1 cellular context compared by ENCODE assay signal in genomic region chr1:50976111-50976889, GRCh38.
TF ChIP-seq lines count a peak whose summit lies in the region.

No MANE protein-coding gene starts in this region.

TF ChIP-seq in K562, 482 proteins besides CTCF, POLR2A, EP300 and RAD21 (continued from another document):
- TF ChIP-seq, protein P1, sequence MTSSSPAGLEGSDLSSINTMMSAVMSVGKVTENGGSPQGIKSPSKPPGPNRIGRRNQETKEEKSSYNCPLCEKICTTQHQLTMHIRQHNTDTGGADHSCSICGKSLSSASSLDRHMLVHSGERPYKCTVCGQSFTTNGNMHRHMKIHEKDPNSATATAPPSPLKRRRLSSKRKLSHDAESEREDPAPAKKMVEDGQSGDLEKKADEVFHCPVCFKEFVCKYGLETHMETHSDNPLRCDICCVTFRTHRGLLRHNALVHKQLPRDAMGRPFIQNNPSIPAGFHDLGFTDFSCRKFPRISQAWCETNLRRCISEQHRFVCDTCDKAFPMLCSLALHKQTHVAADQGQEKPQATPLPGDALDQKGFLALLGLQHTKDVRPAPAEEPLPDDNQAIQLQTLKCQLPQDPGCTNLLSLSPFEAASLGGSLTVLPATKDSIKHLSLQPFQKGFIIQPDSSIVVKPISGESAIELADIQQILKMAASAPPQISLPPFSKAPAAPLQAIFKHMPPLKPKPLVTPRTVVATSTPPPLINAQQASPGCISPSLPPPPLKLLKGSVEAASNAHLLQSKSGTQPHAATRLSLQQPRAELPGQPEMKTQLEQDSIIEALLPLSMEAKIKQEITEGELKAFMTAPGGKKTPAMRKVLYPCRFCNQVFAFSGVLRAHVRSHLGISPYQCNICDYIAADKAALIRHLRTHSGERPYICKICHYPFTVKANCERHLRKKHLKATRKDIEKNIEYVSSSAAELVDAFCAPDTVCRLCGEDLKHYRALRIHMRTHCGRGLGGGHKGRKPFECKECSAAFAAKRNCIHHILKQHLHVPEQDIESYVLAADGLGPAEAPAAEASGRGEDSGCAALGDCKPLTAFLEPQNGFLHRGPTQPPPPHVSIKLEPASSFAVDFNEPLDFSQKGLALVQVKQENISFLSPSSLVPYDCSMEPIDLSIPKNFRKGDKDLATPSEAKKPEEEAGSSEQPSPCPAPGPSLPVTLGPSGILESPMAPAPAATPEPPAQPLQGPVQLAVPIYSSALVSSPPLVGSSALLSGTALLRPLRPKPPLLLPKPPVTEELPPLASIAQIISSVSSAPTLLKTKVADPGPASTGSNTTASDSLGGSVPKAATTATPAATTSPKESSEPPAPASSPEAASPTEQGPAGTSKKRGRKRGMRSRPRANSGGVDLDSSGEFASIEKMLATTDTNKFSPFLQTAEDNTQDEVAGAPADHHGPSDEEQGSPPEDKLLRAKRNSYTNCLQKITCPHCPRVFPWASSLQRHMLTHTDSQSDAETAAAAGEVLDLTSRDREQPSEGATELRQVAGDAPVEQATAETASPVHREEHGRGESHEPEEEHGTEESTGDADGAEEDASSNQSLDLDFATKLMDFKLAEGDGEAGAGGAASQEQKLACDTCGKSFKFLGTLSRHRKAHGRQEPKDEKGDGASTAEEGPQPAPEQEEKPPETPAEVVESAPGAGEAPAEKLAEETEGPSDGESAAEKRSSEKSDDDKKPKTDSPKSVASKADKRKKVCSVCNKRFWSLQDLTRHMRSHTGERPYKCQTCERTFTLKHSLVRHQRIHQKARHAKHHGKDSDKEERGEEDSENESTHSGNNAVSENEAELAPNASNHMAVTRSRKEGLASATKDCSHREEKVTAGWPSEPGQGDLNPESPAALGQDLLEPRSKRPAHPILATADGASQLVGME (CRISPR knock-in tag; IDR thresholded peaks at IDR 0.05) = no peak
- no peak for TF ChIP-seq ELF1 (tag; IDR thresholded peaks at IDR 0.05)
- TF ChIP-seq ZNF24 (IDR thresholded peaks at IDR 0.05) = peak; percentile 73
- no peak for TF ChIP-seq ELF2 (CRISPR knock-in tag; IDR thresholded peaks at IDR 0.05)
- TF ChIP-seq NBN (IDR thresholded peaks at IDR 0.05; ENCODE audit: low read depth) = 0 out of 2 replicates have a peak, but pooled peaks have one; percentile 27
- TF ChIP-seq FOXJ3 (CRISPR knock-in tag; IDR thresholded peaks at IDR 0.05) = no peak
- TF ChIP-seq HBP1 (CRISPR knock-in tag; IDR thresholded peaks at IDR 0.05) = no peak
- 0 out of 2 replicates have a peak, but pooled peaks have one; percentile 77 for TF ChIP-seq ZBED1 (IDR thresholded peaks at IDR 0.05)
- TF ChIP-seq ZFP36 (IDR thresholded peaks at IDR 0.05; ENCODE audit: low read depth, low read length, partially characterized antibody) = no peak
- TF ChIP-seq YY1 (IDR thresholded peaks at IDR 0.05; ENCODE audit: borderline replicate concordance in 1 of 3, control insufficient read depth in 1 of 3, extremely low read depth in 1 of 3, insufficient read depth in 3 of 3, insufficient read length in 1 of 3, insufficient replicate concordance in 2 of 3, low read depth in 1 of 3, low read length in 2 of 3) = no peak
- TF ChIP-seq SAFB (IDR thresholded peaks at IDR 0.05; ENCODE audit: borderline replicate concordance, low read depth, low read length) = no peak
- no peak for TF ChIP-seq NCOA1 (IDR thresholded peaks at IDR 0.05; ENCODE audit: low read depth)
- no peak for TF ChIP-seq ZNF444 (CRISPR knock-in tag; IDR thresholded peaks at IDR 0.05)
- TF ChIP-seq KLF1 (tag; IDR thresholded peaks at IDR 0.05) = 0 out of 2 replicates have a peak, but pooled peaks have one; percentile 15
- TF ChIP-seq NR4A1 (CRISPR knock-in tag; IDR thresholded peaks at IDR 0.05) = no peak
- 0 out of 2 replicates have a peak, but pooled peaks have one; percentile 62 for TF ChIP-seq NR4A1 (tag; IDR thresholded peaks at IDR 0.05)
- TF ChIP-seq MYBL2 (IDR thresholded peaks at IDR 0.05; ENCODE audit: low read depth) = no peak
- TF ChIP-seq MYBL2 (CRISPR knock-in tag; IDR thresholded peaks at IDR 0.05; ENCODE audit: borderline replicate concordance) = no peak
- TF ChIP-seq ZNF184 (CRISPR knock-in tag; IDR thresholded peaks at IDR 0.05) = no peak
- TF ChIP-seq SIN3A (IDR thresholded peaks at IDR 0.05; ENCODE audit: borderline replicate concordance in 2 of 2, control insufficient read depth in 1 of 2, low read depth in 2 of 2, low read length in 2 of 2) = no peak; a peak in 1 of 4 replicates
- TF ChIP-seq, protein P2, sequence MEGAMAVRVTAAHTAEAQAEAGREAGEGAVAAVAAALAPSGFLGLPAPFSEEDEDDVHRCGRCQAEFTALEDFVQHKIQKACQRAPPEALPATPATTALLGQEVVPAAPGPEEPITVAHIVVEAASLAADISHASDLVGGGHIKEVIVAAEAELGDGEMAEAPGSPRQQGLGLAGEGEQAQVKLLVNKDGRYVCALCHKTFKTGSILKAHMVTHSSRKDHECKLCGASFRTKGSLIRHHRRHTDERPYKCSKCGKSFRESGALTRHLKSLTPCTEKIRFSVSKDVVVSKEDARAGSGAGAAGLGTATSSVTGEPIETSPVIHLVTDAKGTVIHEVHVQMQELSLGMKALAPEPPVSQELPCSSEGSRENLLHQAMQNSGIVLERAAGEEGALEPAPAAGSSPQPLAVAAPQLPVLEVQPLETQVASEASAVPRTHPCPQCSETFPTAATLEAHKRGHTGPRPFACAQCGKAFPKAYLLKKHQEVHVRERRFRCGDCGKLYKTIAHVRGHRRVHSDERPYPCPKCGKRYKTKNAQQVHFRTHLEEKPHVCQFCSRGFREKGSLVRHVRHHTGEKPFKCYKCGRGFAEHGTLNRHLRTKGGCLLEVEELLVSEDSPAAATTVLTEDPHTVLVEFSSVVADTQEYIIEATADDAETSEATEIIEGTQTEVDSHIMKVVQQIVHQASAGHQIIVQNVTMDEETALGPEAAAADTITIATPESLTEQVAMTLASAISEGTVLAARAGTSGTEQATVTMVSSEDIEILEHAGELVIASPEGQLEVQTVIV (CRISPR knock-in tag; IDR thresholded peaks at IDR 0.05; ENCODE audit: borderline replicate concordance) = no peak
- no peak for TF ChIP-seq SP2 (IDR thresholded peaks at IDR 0.05; ENCODE audit: extremely low read depth, low read depth, low read length, poor library complexity, severe bottlenecking)
- TF ChIP-seq ATF7 (IDR thresholded peaks at IDR 0.05) = no peak
- peak; percentile 83 for TF ChIP-seq CTBP1 (IDR thresholded peaks at IDR 0.05; ENCODE audit: borderline replicate concordance)
- TF ChIP-seq BCOR (IDR thresholded peaks at IDR 0.05) = 0 out of 2 replicates have a peak, but pooled peaks have one; percentile 26
- TF ChIP-seq YBX1 (IDR thresholded peaks at IDR 0.05) = no peak
- TF ChIP-seq PHB2 (IDR thresholded peaks at IDR 0.05; ENCODE audit: low read depth) = no peak
- TF ChIP-seq NRF1 (conservative IDR thresholded peaks at IDR 0.05 in 1 of 2, IDR thresholded peaks at IDR 0.05 in 1 of 2) = no peak
- no peak for TF ChIP-seq DDX20 (tag; IDR thresholded peaks at IDR 0.05; ENCODE audit: low read depth)
- peak; percentile 64; the same call in 1 of the 2 replicates for TF ChIP-seq ZEB2 (IDR thresholded peaks at IDR 0.05)
- TF ChIP-seq ZNF707 (CRISPR knock-in tag; conservative IDR thresholded peaks at IDR 0.05) = no peak
- TF ChIP-seq TCFL5 (CRISPR knock-in tag; conservative IDR thresholded peaks at IDR 0.05) = no peak
- no peak for TF ChIP-seq HNRNPH1 (optimal IDR thresholded peaks at IDR 0.05; ENCODE audit: low read depth, low read length)
- peak; percentile 22 for TF ChIP-seq MEIS2 (IDR thresholded peaks at IDR 0.05; ENCODE audit: partially characterized antibody)
- TF ChIP-seq BRCA1 (IDR thresholded peaks at IDR 0.05) = no peak
- no peak for TF ChIP-seq BRCA1 (CRISPR knock-in tag; IDR thresholded peaks at IDR 0.05)
- no peak for TF ChIP-seq LCOR (CRISPR knock-in tag; IDR thresholded peaks at IDR 0.05)
- TF ChIP-seq SRSF1 (IDR thresholded peaks at IDR 0.05; ENCODE audit: low read depth, low read length) = no peak
- TF ChIP-seq PKNOX1 (IDR thresholded peaks at IDR 0.05) = no peak
- peak; percentile 37; the same call in 1 of the 2 replicates for TF ChIP-seq SMARCA4 (IDR thresholded peaks at IDR 0.05)
- TF ChIP-seq, protein P3, sequence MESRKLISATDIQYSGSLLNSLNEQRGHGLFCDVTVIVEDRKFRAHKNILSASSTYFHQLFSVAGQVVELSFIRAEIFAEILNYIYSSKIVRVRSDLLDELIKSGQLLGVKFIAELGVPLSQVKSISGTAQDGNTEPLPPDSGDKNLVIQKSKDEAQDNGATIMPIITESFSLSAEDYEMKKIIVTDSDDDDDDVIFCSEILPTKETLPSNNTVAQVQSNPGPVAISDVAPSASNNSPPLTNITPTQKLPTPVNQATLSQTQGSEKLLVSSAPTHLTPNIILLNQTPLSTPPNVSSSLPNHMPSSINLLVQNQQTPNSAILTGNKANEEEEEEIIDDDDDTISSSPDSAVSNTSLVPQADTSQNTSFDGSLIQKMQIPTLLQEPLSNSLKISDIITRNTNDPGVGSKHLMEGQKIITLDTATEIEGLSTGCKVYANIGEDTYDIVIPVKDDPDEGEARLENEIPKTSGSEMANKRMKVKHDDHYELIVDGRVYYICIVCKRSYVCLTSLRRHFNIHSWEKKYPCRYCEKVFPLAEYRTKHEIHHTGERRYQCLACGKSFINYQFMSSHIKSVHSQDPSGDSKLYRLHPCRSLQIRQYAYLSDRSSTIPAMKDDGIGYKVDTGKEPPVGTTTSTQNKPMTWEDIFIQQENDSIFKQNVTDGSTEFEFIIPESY (CRISPR knock-in tag; IDR thresholded peaks at IDR 0.05) = 0 out of 2 replicates have a peak, but pooled peaks have one; percentile 21
- no peak for TF ChIP-seq POLR2G (IDR thresholded peaks at IDR 0.05; ENCODE audit: low read depth, low read length)
- TF ChIP-seq RCOR1 (IDR thresholded peaks at IDR 0.05; ENCODE audit: borderline replicate concordance in 1 of 2, low read depth in 2 of 2, low read length in 2 of 2) = peak in 1 of 2 experiments; percentile 71; a peak in 2 of 4 replicates
- peak; percentile 44 for TF ChIP-seq POLR2B (IDR thresholded peaks at IDR 0.05; ENCODE audit: low read depth, partially characterized antibody)
- no peak for TF ChIP-seq ZKSCAN3 (CRISPR knock-in tag; IDR thresholded peaks at IDR 0.05)
- no peak for TF ChIP-seq MCM7 (IDR thresholded peaks at IDR 0.05)
- no peak for TF ChIP-seq CTCFL (IDR thresholded peaks at IDR 0.05; ENCODE audit: borderline replicate concordance, insufficient read depth, low read depth, low read length, poor library complexity, severe bottlenecking)
- TF ChIP-seq HIVEP1 (CRISPR knock-in tag; IDR thresholded peaks at IDR 0.05) = no peak
- peak; percentile 80 for TF ChIP-seq RBM39 (optimal IDR thresholded peaks at IDR 0.05; ENCODE audit: low read depth, low read length)
- TF ChIP-seq STAT5A (IDR thresholded peaks at IDR 0.05; ENCODE audit: borderline replicate concordance, low read length) = no peak
- peak; percentile 39 for TF ChIP-seq SAP30 (IDR thresholded peaks at IDR 0.05; ENCODE audit: borderline replicate concordance, insufficient read depth, low read depth, low read length, poor library complexity, severe bottlenecking)
TF ChIP-seq in K562: peak in this region for 24.
